In genomic region chr13:97522243-97522642, GRCh38 we compare ENCODE assay signal across 37 cellular contexts.
"Had no signal": no experiment of that assay in that cellular context is flagged by ENCODE, and none has a peak within 500 bp of the region (broad histone marks: within the 10 kb centered on the region; RNA-seq: fewer than 3 reads in every experiment).

No MANE protein-coding gene starts in this region.

- FAIRE-seq: astrocyte, bronchial epithelial cell, TTC549 had no signal

- H3K27ac ChIP-seq: adrenal gland, body of pancreas, cardiac muscle cell, VCaP had no signal

- H3K4me3 Mint-ChIP-seq: activated B cell treated with CpG ODN at 0.5 μM for 24 hours; activated CD4-positive, alpha-beta memory T cell treated with anti-CD3 and anti-CD28 coated beads for 36 hours; activated CD4-positive, alpha-beta T cell treated with anti-CD3 and anti-CD28 coated beads, Interleukin-2, amount 10 ng/mL, durations not matched to agents 24 days and 14 days; activated CD8-positive, alpha-beta T cell treated with anti-CD3 and anti-CD28 coated beads for 36 hours; activated naive CD4-positive, alpha-beta T cell treated with anti-CD3 and anti-CD28 coated beads for 36 hours; activated naive CD8-positive, alpha-beta T cell treated with anti-CD3 and anti-CD28 coated beads for 36 hours; activated T-cell treated with anti-CD3 and anti-CD28 coated beads, Interleukin-2, amount 50 U/mL, for 4 hours; activated T-cell treated with anti-CD3 and anti-CD28 coated beads, Interleukin-2, amount 50 U/mL, for 72 hours; activated T-helper 1 cell treated with anti-CD3 and anti-CD28 coated beads, Interleukin-12 subunit alpha, Interleukin-12 subunit beta, Interleukin-2, Interleukin-4 antibody, amounts not matched to agents 30 ng/mL and 10 ng/mL and 1 ng/mL, durations not matched to agents 14 hours and 24 hours and 36 hours; activated T-helper 17 cell treated with anti-CD3 and anti-CD28 coated beads, Interleukin-2, amount 50 U/mL, for 72 hours; central memory CD8-positive, alpha-beta T cell; T-cell; T-helper 17 cell had no signal

- DNase-seq: activated B cell treated with CpG ODN at 0.5 μM for 24 hours; activated CD4-positive, alpha-beta memory T cell treated with anti-CD3 and anti-CD28 coated beads for 36 hours; activated CD4-positive, alpha-beta T cell treated with anti-CD3 and anti-CD28 coated beads for 4 hours; activated CD4-positive, alpha-beta T cell treated with anti-CD3 and anti-CD28 coated beads, Interleukin-2, amount 10 ng/mL, durations not matched to agents 24 days and 14 days; activated CD4-positive, alpha-beta T cell treated with anti-CD3 and anti-CD28 coated beads, Interleukin-2, amount 50 U/mL, for 1 hour; activated CD4-positive, alpha-beta T cell treated with anti-CD3 and anti-CD28 coated beads, Interleukin-2, amount 50 U/mL, for 4 hours; activated CD4-positive, CD25-positive, alpha-beta regulatory T cell treated with anti-CD3 and anti-CD28 coated beads, Interleukin-2, amount 50 U/mL, for 72 hours; activated CD8-positive, alpha-beta memory T cell treated with anti-CD3 and anti-CD28 coated beads, Interleukin-2, amount 50 U/mL, for 4 hours; activated CD8-positive, alpha-beta T cell treated with anti-CD3 and anti-CD28 coated beads for 36 hours; activated effector memory CD4-positive, alpha-beta T cell treated with anti-CD3 and anti-CD28 coated beads, Interleukin-2, amount 50 U/mL, for 16 hours; activated gamma-delta T cell treated with Interleukin-2 at 50 U/mL for 16 hours; activated naive CD4-positive, alpha-beta T cell; activated naive CD4-positive, alpha-beta T cell treated with anti-CD3 and anti-CD28 coated beads for 36 hours; activated naive CD4-positive, alpha-beta T cell treated with anti-CD3 and anti-CD28 coated beads, Interleukin-2, amount 50 U/mL, for 16 hours; activated naive CD8-positive, alpha-beta T cell treated with anti-CD3 and anti-CD28 coated beads for 36 hours; activated T-cell treated with anti-CD3 and anti-CD28 coated beads for 4 hours; activated T-cell treated with anti-CD3 and anti-CD28 coated beads, Interleukin-2, amount 50 U/mL, for 1 hour; activated T-cell treated with anti-CD3 and anti-CD28 coated beads, Interleukin-2, amount 50 U/mL, for 4 hours; activated T-cell treated with anti-CD3 and anti-CD28 coated beads, Interleukin-2, amount 50 U/mL, for 72 hours; adrenal gland; amniotic stem cell; aorta; body of pancreas; caudate nucleus; cerebellar nuclear complex; T-cell; T-helper 17 cell; T1000 had no signal

- H3K9me3 Mint-ChIP-seq: activated B cell treated with CpG ODN at 0.5 μM for 24 hours; activated CD8-positive, alpha-beta T cell treated with anti-CD3 and anti-CD28 coated beads for 36 hours; activated T-cell treated with anti-CD3 and anti-CD28 coated beads, Interleukin-2, amount 50 U/mL, for 4 hours; activated T-helper 1 cell treated with anti-CD3 and anti-CD28 coated beads, Interleukin-12 subunit alpha, Interleukin-12 subunit beta, Interleukin-2, Interleukin-4 antibody, amounts not matched to agents 30 ng/mL and 10 ng/mL and 1 ng/mL, durations not matched to agents 14 hours and 24 hours and 36 hours; activated T-helper 17 cell treated with anti-CD3 and anti-CD28 coated beads, Interleukin-2, amount 50 U/mL, for 72 hours; central memory CD8-positive, alpha-beta T cell had no signal

- H3K27me3 Mint-ChIP-seq: activated CD4-positive, alpha-beta T cell treated with anti-CD3 and anti-CD28 coated beads, Interleukin-2, amount 10 ng/mL, durations not matched to agents 24 days and 14 days; T-helper 17 cell had no signal

- ATAC-seq: activated CD8-positive, alpha-beta T cell treated with anti-CD3 and anti-CD28 coated beads for 36 hours; activated naive CD4-positive, alpha-beta T cell treated with anti-CD3 and anti-CD28 coated beads, Interleukin-2, amount 50 U/mL, for 72 hours; activated T-cell treated with anti-CD3 and anti-CD28 coated beads, Interleukin-2, amount 50 U/mL, for 4 hours; activated T-cell treated with anti-CD3 and anti-CD28 coated beads, Interleukin-2, amount 50 U/mL, for 72 hours; activated T-helper 17 cell treated with anti-CD3 and anti-CD28 coated beads, Interleukin-2, amount 50 U/mL, for 72 hours; body of pancreas; T-cell; T-helper 17 cell had no signal

- H3K36me3 Mint-ChIP-seq: activated CD4-positive, alpha-beta memory T cell treated with anti-CD3 and anti-CD28 coated beads for 36 hours; activated naive CD8-positive, alpha-beta T cell treated with anti-CD3 and anti-CD28 coated beads for 36 hours; T-cell had no signal

- H3K9me3 ChIP-seq: adrenal gland, body of pancreas had no signal

- H3K4me1 Mint-ChIP-seq: activated B cell treated with CpG ODN at 0.5 μM for 24 hours; activated CD4-positive, alpha-beta T cell treated with anti-CD3 and anti-CD28 coated beads, Interleukin-2, amount 10 ng/mL, durations not matched to agents 24 days and 14 days; activated naive CD8-positive, alpha-beta T cell treated with anti-CD3 and anti-CD28 coated beads for 36 hours; activated T-helper 17 cell treated with anti-CD3 and anti-CD28 coated beads, Interleukin-2, amount 50 U/mL, for 72 hours; central memory CD8-positive, alpha-beta T cell; T-cell; T-helper 17 cell had no signal

- H3K4me1 ChIP-seq: adrenal gland, body of pancreas had no signal

- H3K27ac Mint-ChIP-seq: activated B cell treated with CpG ODN at 0.5 μM for 24 hours; activated CD4-positive, alpha-beta memory T cell treated with anti-CD3 and anti-CD28 coated beads for 36 hours; activated CD4-positive, alpha-beta T cell treated with anti-CD3 and anti-CD28 coated beads, Interleukin-2, amount 10 ng/mL, durations not matched to agents 24 days and 14 days; activated CD8-positive, alpha-beta T cell treated with anti-CD3 and anti-CD28 coated beads for 36 hours; activated naive CD4-positive, alpha-beta T cell treated with anti-CD3 and anti-CD28 coated beads for 36 hours; activated naive CD4-positive, alpha-beta T cell treated with anti-CD3 and anti-CD28 coated beads, Interleukin-2, amount 50 U/mL, for 72 hours; activated naive CD8-positive, alpha-beta T cell treated with anti-CD3 and anti-CD28 coated beads for 36 hours; activated T-cell treated with anti-CD3 and anti-CD28 coated beads, Interleukin-2, amount 50 U/mL, for 72 hours; activated T-helper 1 cell treated with anti-CD3 and anti-CD28 coated beads, Interleukin-12 subunit alpha, Interleukin-12 subunit beta, Interleukin-2, Interleukin-4 antibody, amounts not matched to agents 30 ng/mL and 10 ng/mL and 1 ng/mL, durations not matched to agents 14 hours and 24 hours and 36 hours; activated T-helper 17 cell treated with anti-CD3 and anti-CD28 coated beads, Interleukin-2, amount 50 U/mL, for 72 hours; T-cell; T-helper 17 cell had no signal

- H3K4me3 ChIP-seq: adrenal gland, body of pancreas, cardiac muscle cell had no signal

- H3K36me3 ChIP-seq: adrenal gland, cardiac muscle cell had no signal

- H3K27me3 ChIP-seq: adrenal gland, body of pancreas, cardiac muscle cell had no signal
